28 cellular contexts compared by ENCODE assay signal in the genomic region with DNA sequence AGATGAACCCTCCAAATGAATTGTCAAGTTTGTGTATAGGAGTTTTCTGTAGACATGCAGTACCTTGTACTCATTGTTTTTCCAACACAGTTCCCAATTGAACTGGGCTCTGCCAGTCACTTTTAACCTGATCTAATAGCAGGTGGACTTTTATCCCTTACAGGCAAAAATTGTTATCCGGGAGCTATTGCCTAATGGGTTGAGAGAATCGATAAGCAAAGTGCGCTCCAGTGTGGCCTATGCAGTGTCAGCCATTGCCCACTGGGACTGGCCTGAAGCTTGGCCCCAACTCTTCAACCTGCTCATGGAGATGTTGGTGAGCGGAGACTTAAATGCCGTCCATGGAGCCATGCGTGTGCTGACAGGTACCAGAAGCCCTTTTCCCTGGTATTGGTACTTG. TPM values are rescaled to one million over a fixed set of nuclear protein-coding genes. Genes with fewer than 3 reads are reported as not detected.
DNase-seq lines count a peak whose midpoint lies in the region; ATAC-seq, FAIRE-seq and TF ChIP-seq lines count a peak whose summit lies in the region.
"Had no signal": no experiment of that assay in that cellular context is flagged by ENCODE, and none has a peak within 500 bp of the region (broad histone marks: within the 10 kb centered on the region; RNA-seq: fewer than 3 reads in every experiment).

No MANE protein-coding gene starts in this region.

- ATAC-seq in RWPE2 (ENCODE audit: low read depth) (no peak), GM21576 (IDR thresholded peaks at IDR 0.05; ENCODE audit: unreplicated experiment) (no peak)

- H3K4me3 ChIP-seq in ACC112 (ENCODE audit: low read depth, low read length) (no peak overlapping the region), RWPE2 (ENCODE audit: severe bottlenecking) (no peak overlapping the region), keratinocyte (ENCODE audit: control insufficient read depth in 2 of 3, extremely low read depth in 1 of 3, insufficient read depth in 2 of 3, low read depth in 1 of 3, low read length in 3 of 3) (no peak overlapping the region), small intestine (ENCODE audit: low read depth in 1 of 2, low read length in 2 of 2) (no peak overlapping the region), endodermal cell (ENCODE audit: low read length) (no peak overlapping the region)
- H3K4me3 ChIP-seq: BLaER1, HAP-1 had no signal

- peak; percentile 9 for FAIRE-seq in keratinocyte (lab: Jason Lieb, UNC)
- FAIRE-seq in small intestine (lab: Jason Lieb, UNC) = no peak
- FAIRE-seq: G401.6, HTR-8/SVneo had no signal

- WGBS in small intestine, 3 donors = 85 to 94% (median 85%) methylated on average over 6 of the region's 6 CpGs
- WGBS in endodermal cell (ENCODE audit: insufficient coverage in 1 of 2, insufficient read length in 1 of 2), 2 experiments = 96 to 98% methylated on average over 6 of the region's 6 CpGs

- H3K79me2 ChIP-seq in ACC112 (ENCODE audit: control insufficient read depth, insufficient read depth, low read length, unreplicated experiment) (peaks cover 49% of the 10 kb centered on the region), keratinocyte (ENCODE audit: control insufficient read depth, insufficient read depth, low read length) (peaks cover 43% of the 10 kb centered on the region)

- H3K27ac Mint-ChIP-seq in endodermal cell = no peak overlapping the region
- H3K27ac Mint-ChIP-seq: CD4-positive, alpha-beta T cell; HFFc6 had no signal

- H3K36me3 Mint-ChIP-seq in endodermal cell (ENCODE audit: low read depth) = peaks cover 44% of the 10 kb centered on the region

- H3K36me3 ChIP-seq in ACC112 (ENCODE audit: insufficient read depth, low read length) = peaks cover 33% of the 10 kb centered on the region
- H3K36me3 ChIP-seq in RWPE2 (ENCODE audit: low read depth) = peaks cover 74% of the 10 kb centered on the region
- H3K36me3 ChIP-seq in keratinocyte (ENCODE audit: control insufficient read depth in 2 of 2, extremely low read depth in 1 of 2, insufficient read depth in 2 of 2, low read length in 2 of 2) = peaks cover 13 to 18% of the 10 kb centered on the region in 2 experiments
- peaks cover 4 to 11% of the 10 kb centered on the region in 2 donors for H3K36me3 ChIP-seq in small intestine (ENCODE audit: control insufficient read depth in 2 of 2, insufficient read depth in 2 of 2, low read length in 2 of 2)
- H3K36me3 ChIP-seq in endodermal cell (ENCODE audit: control insufficient read depth, insufficient read depth, low read length) = peaks cover 54% of the 10 kb centered on the region

- H3K4me1 Mint-ChIP-seq in endodermal cell = peaks cover under 1% of the 10 kb centered on the region

- H3K27me3 ChIP-seq in ACC112 (ENCODE audit: insufficient read depth, low read length) = no peaks in the 10 kb centered on the region
- H3K27me3 ChIP-seq in RWPE2 (ENCODE audit: insufficient read depth, poor library complexity, severe bottlenecking) = no peaks in the 10 kb centered on the region
- H3K27me3 ChIP-seq in keratinocyte (ENCODE audit: control insufficient read depth, extremely low read depth, insufficient read depth, low read length) = no peaks in the 10 kb centered on the region
- H3K27me3 ChIP-seq in small intestine (ENCODE audit: control insufficient read depth in 2 of 2, insufficient read depth in 2 of 2, low read length in 2 of 2) = no peaks in the 10 kb centered on the region
- no peaks in the 10 kb centered on the region for H3K27me3 ChIP-seq in endodermal cell (ENCODE audit: control insufficient read depth, insufficient read depth, low read length, poor library complexity, severe bottlenecking)
- H3K27me3 ChIP-seq: BLaER1 had no signal

- H3K9me1 ChIP-seq in keratinocyte (ENCODE audit: control insufficient read depth, extremely low read depth, insufficient read depth, low read length) = peaks cover 3% of the 10 kb centered on the region

- no peaks in the 10 kb centered on the region for H3K27me3 Mint-ChIP-seq in endodermal cell (ENCODE audit: insufficient read depth)
- H3K27me3 Mint-ChIP-seq: CD4-positive, alpha-beta T cell had no signal

- H3K9ac ChIP-seq in keratinocyte (ENCODE audit: control insufficient read depth, extremely low read depth, insufficient read depth, low read length) (no peak overlapping the region), endodermal cell (ENCODE audit: extremely low read depth, low read length, poor library complexity, severe bottlenecking) (no peak overlapping the region)
- H3K9ac ChIP-seq: BLaER1 had no signal

- TF ChIP-seq CTCF in RWPE2 (IDR thresholded peaks at IDR 0.05; ENCODE audit: poor library complexity, severe bottlenecking) (no peak), keratinocyte (optimal IDR thresholded peaks at IDR 0.05 in 1 of 3, IDR thresholded peaks at IDR 0.05 in 1 of 3, conservative IDR thresholded peaks at IDR 0.05 in 1 of 3; ENCODE audit: extremely low read depth in 1 of 3, insufficient read depth in 2 of 3, low read length in 3 of 3) (no peak), endodermal cell (conservative IDR thresholded peaks at IDR 0.05) (no peak)

- H3K9me3 Mint-ChIP-seq in endodermal cell = no peaks in the 10 kb centered on the region
- H3K9me3 Mint-ChIP-seq: CD4-positive, alpha-beta T cell; HFFc6 had no signal

- H3K4me1 ChIP-seq in ACC112 (ENCODE audit: control insufficient read depth, insufficient read depth, low read length, unreplicated experiment) (peaks cover 54% of the 10 kb centered on the region), RWPE2 (ENCODE audit: insufficient read depth, poor library complexity, severe bottlenecking) (peaks cover 22% of the 10 kb centered on the region), keratinocyte (ENCODE audit: control insufficient read depth, extremely low read depth, insufficient read depth, low read length) (peaks cover 39% of the 10 kb centered on the region), small intestine (ENCODE audit: control insufficient read depth in 2 of 2, insufficient read depth in 1 of 2, low read depth in 1 of 2, low read length in 1 of 2) (no peaks in the 10 kb centered on the region), endodermal cell (ENCODE audit: control insufficient read depth, insufficient read depth, low read length) (peaks cover 5% of the 10 kb centered on the region)
- H3K4me1 ChIP-seq: HAP-1 had no signal

- H3K4me2 ChIP-seq in keratinocyte (ENCODE audit: control insufficient read depth, extremely low read depth, insufficient read depth, low read depth, low read length) = no peak overlapping the region
- H3K4me2 ChIP-seq: BLaER1 had no signal

- H4K20me1 ChIP-seq in keratinocyte (ENCODE audit: control insufficient read depth, extremely low read depth, insufficient read depth, low read length) = no peaks in the 10 kb centered on the region

- DNase-seq in RWPE2 (ENCODE audit: low spot score) (no peak), keratinocyte (ENCODE audit: low read depth, low spot score) (no peak), small intestine (peak; percentile 13), NK-92 (lab: John Stamatoyannopoulos, UW; ENCODE audit: unreplicated experiment) (no peak), endodermal cell (no peak)
- DNase-seq: CD4-positive, alpha-beta T cell; DMS53; GOT3; HFFc6; KG1; MM.1S; NCI-H1048; NCI-H1417 treated with DMSO at 0.1 percent for 48 hours; NCI-H187; NCI-H2081 treated with DMSO at 0.1 percent for 48 hours; NCI-H2171; NCI-H345; NCI-H524; NCI-H748 treated with DMSO at 0.1 percent for 48 hours; NK-92 treated with Interleukin-12 subunit alpha and Interleukin-12 subunit beta, amount 100 ng/mL, for 24 hours; RPMI8226; SHP77 had no signal

- no peaks in the 10 kb centered on the region for H3K9me3 ChIP-seq in RWPE2 (ENCODE audit: severe bottlenecking)
- no peaks in the 10 kb centered on the region for H3K9me3 ChIP-seq in keratinocyte (ENCODE audit: control insufficient read depth, low read depth, low read length)
- no peaks in the 10 kb centered on the region for H3K9me3 ChIP-seq in small intestine (ENCODE audit: control insufficient read depth, low read depth)
- H3K9me3 ChIP-seq in endodermal cell (ENCODE audit: control insufficient read depth, low read length) = no peaks in the 10 kb centered on the region
- H3K9me3 ChIP-seq: BLaER1, HAP-1 had no signal

- dilution Hi-C loops in keratinocyte (cut with MboI; ENCODE audit: extremely low pct_ligation_motif_present, low sequenced_read_pairs) = no loop called here

- H3K4me3 Mint-ChIP-seq in endodermal cell = no peak overlapping the region
- H3K4me3 Mint-ChIP-seq: CD4-positive, alpha-beta T cell; HFFc6 had no signal

- no peak overlapping the region for H2AFZ ChIP-seq in ACC112 (ENCODE audit: low read length, unreplicated experiment)
- no peak overlapping the region for H2AFZ ChIP-seq in keratinocyte (ENCODE audit: control insufficient read depth, low read length)

- peak overlapping the region; percentile 84 for H3K27ac ChIP-seq in ACC112 (ENCODE audit: low read depth, low read length)
- peak overlapping the region; percentile 78 for H3K27ac ChIP-seq in RWPE2 (ENCODE audit: poor library complexity, severe bottlenecking)
- no peak overlapping the region for H3K27ac ChIP-seq in keratinocyte (ENCODE audit: control insufficient read depth, insufficient read depth, low read length)
- no peak overlapping the region for H3K27ac ChIP-seq in small intestine (ENCODE audit: low read depth in 1 of 2, low read length in 1 of 2)
- H3K27ac ChIP-seq in endodermal cell (ENCODE audit: low read depth, low read length) = no peak overlapping the region
- H3K27ac ChIP-seq: BLaER1 had no signal

RNA-seq across cellular contexts. Expression of gene IPO9, which starts 19.3 kb away (rescaled TPM):
- 32.5 to 38.9 TPM (median 35.8 TPM) in 3 replicates for polyA plus RNA-seq in keratinocyte
- 6.8 TPM for polyA plus RNA-seq in keratinocyte (2011; ENCODE audit: low read depth)
- polyA plus RNA-seq in keratinocyte (2011; cell fraction: cytosol; rRNA removed) = 20.0 and 29.8 TPM in 2 replicates
- 47.8 and 64.0 TPM in 2 replicates for polyA plus RNA-seq in keratinocyte (2011; cell fraction: nucleus; rRNA removed)
- polyA plus RNA-seq in keratinocyte (2012; ENCODE audit: low replicate concordance) = 14.2 and 31.1 TPM in 2 replicates
- 36.4 to 50.5 TPM (median 41.4 TPM) in 3 replicates for polyA minus RNA-seq in keratinocyte
- 23.4 TPM for polyA minus RNA-seq in keratinocyte (2011; cell fraction: cytosol; rRNA and poly(A)+ RNA removed)
- polyA minus RNA-seq in keratinocyte (2011; cell fraction: nucleus; rRNA and poly(A)+ RNA removed) = 21.1 and 42.0 TPM in 2 replicates
- polyA plus RNA-seq in small intestine = 10 to 100 TPM in 1 of 3 donors, 1 to 10 TPM in 2; 7.0 to 15.8 (median 8.7) TPM
- total RNA-seq in endodermal cell = 100 to 1,000 TPM; 108 to 133 TPM
- polyA plus RNA-seq in endodermal cell (2013, experiment 1 of 2) = 89.7 TPM
- 83.8 TPM for polyA plus RNA-seq in endodermal cell (2013, experiment 2 of 2)

RNA-seq across cellular contexts. Expression of gene SHISA4, which starts 40.5 kb away (rescaled TPM):
- polyA plus RNA-seq in keratinocyte = 2.2 to 5.8 TPM (median 4.0 TPM) in 3 replicates
- polyA plus RNA-seq in keratinocyte (2011; ENCODE audit: low read depth) = 0.46 TPM
- 3.6 and 6.3 TPM in 2 replicates for polyA plus RNA-seq in keratinocyte (2011; cell fraction: cytosol; rRNA removed)
- 2.3 and 3.2 TPM in 2 replicates for polyA plus RNA-seq in keratinocyte (2011; cell fraction: nucleus; rRNA removed)
- 3.3 and 4.0 TPM in 2 replicates for polyA plus RNA-seq in keratinocyte (2012; ENCODE audit: low replicate concordance)
- 1.9 to 7.4 TPM (median 6.7 TPM) in 3 replicates for polyA minus RNA-seq in keratinocyte
- 4.0 TPM for polyA minus RNA-seq in keratinocyte (2011; cell fraction: cytosol; rRNA and poly(A)+ RNA removed)
- polyA minus RNA-seq in keratinocyte (2011; cell fraction: nucleus; rRNA and poly(A)+ RNA removed) = 0.93 and 2.1 TPM in 2 replicates
- polyA plus RNA-seq in small intestine = 1 to 10 TPM in 2 of 3 donors, under 1 TPM in 1; 0.45 to 7.9 (median 5.4) TPM
- total RNA-seq in endodermal cell = 1 to 10 TPM; 5.8 to 7.3 TPM
- polyA plus RNA-seq in endodermal cell (2013, experiment 1 of 2) = 12.7 TPM
- polyA plus RNA-seq in endodermal cell (2013, experiment 2 of 2) = 11.1 TPM

Comparison
In these comparisons a context has a peak if more than half of its experiments do, and no peak if none do; other contexts are left out.
1. H3K27ac ChIP-seq: peak in ACC112 (single experiment) and RWPE2 (single experiment); none in keratinocyte (single experiment), small intestine (0 of 2) and endodermal cell (single experiment).